In the genomic region with DNA sequence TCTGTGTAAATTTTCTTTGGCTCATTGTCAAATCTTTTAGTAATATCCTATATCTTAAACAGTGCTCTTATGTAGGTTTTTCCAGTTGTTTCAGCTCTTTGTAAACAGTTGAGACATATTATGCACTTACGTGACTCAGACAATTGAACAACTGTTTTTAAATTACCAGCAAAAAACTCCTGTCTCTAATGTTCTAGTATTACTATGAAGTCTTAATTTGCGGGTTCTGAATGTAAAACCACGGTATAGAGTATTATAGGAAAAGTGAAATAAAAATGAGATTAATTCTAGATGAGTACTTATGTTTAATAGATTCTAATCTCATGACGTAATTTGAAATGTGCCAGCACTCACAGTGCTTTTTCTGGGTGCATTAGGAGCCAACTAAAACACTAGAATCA, we compare ENCODE assay signal across 12 cellular contexts.
"Had no signal": no experiment of that assay in that cellular context is flagged by ENCODE, and none has a peak within 500 bp of the region (broad histone marks: within the 10 kb centered on the region; RNA-seq: fewer than 3 reads in every experiment).

No MANE protein-coding gene starts in this region.

- ATAC-seq: activated naive CD4-positive, alpha-beta T cell treated with anti-CD3 and anti-CD28 coated beads, Interleukin-2, amount 50 U/mL, for 72 hours; body of pancreas; natural killer cell; right lobe of liver; stimulated activated memory B cell treated with anti-CD40 and anti-IgM and Interleukin-4, amounts not matched to agents 10 μg/mL and 1 μg/mL and 100 μg/mL, for 72 hours had no signal

- H3K27me3 ChIP-seq: body of pancreas, ovary, right lobe of liver, testis had no signal

- H3K27ac ChIP-seq: body of pancreas, ovary, right lobe of liver, testis had no signal

- H3K4me3 ChIP-seq: body of pancreas, ovary, right lobe of liver, testis had no signal

- H3K9me3 ChIP-seq: body of pancreas, ovary, right lobe of liver, testis had no signal

- H3K4me1 ChIP-seq: body of pancreas, right lobe of liver, testis had no signal

- H3K36me3 ChIP-seq: ovary, right lobe of liver had no signal

- DNase-seq: activated CD4-positive, alpha-beta T cell treated with anti-CD3 and anti-CD28 coated beads for 1 hour; activated CD4-positive, alpha-beta T cell treated with anti-CD3 and anti-CD28 coated beads, Interleukin-2, amount 50 U/mL, for 4 hours; activated gamma-delta T cell; body of pancreas; natural killer cell; ovary; right lobe of liver; stimulated activated CD4-positive, alpha-beta T cell treated with anti-CD3 and anti-CD28 coated beads, Interleukin-4, amount 100 ng/mL, for 4 hours; T-helper 1 cell; testis had no signal
